In genomic region chr14:102932484-102933248, GRCh38 we compare ENCODE assay signal across 30 cellular contexts. TPM values are rescaled to one million over a fixed set of nuclear protein-coding genes. Genes with fewer than 3 reads are reported as not detected.
"Had no signal": no experiment of that assay in that cellular context is flagged by ENCODE, and none has a peak within 500 bp of the region (broad histone marks: within the 10 kb centered on the region; RNA-seq: fewer than 3 reads in every experiment).

No MANE protein-coding gene starts in this region.

- H3K27ac ChIP-seq: epithelial cell of prostate, esophagus squamous epithelium, hepatocyte, left ventricle myocardium inferior, parathyroid adenoma, psoas muscle, thoracic aorta, uterus, VCaP had no signal

- FAIRE-seq: bronchial epithelial cell, frontal cortex, TTC549 had no signal

- H3K27ac Mint-ChIP-seq: activated naive CD8-positive, alpha-beta T cell; dendritic cell treated with granulocyte-macrophage colony-stimulating factor and Interleukin-4, amounts not matched to agents 40 ng/mL and 50 ng/mL, for 4 days; nephron progenitor cell; stimulated activated naive CD8-positive, alpha-beta T cell treated with anti-CD3 and anti-CD28 coated beads, Interleukin-15, Interleukin-2, amounts not matched to agents 100 ng/mL and 50 ng/mL, for 24 hours; T-helper 1 cell treated with Interleukin-12 subunit alpha and Interleukin-12 subunit beta and Interleukin-4 antibody, amounts not matched to agents 30 μg/mL and 1 μg/mL, for 36 hours had no signal

- H3K9me3 Mint-ChIP-seq: central memory CD8-positive, alpha-beta T cell; dendritic cell treated with granulocyte-macrophage colony-stimulating factor and Interleukin-4, amounts not matched to agents 40 ng/mL and 50 ng/mL, for 4 days; naive B cell; nephron progenitor cell; stimulated activated naive CD8-positive, alpha-beta T cell treated with anti-CD3 and anti-CD28 coated beads, Interleukin-15, Interleukin-2, amounts not matched to agents 100 ng/mL and 50 ng/mL, for 24 hours; T-helper 1 cell treated with Interleukin-12 subunit alpha and Interleukin-12 subunit beta and Interleukin-4 antibody, amounts not matched to agents 30 μg/mL and 1 μg/mL, for 36 hours had no signal

- DNase-seq: activated CD4-positive, alpha-beta T cell treated with anti-CD3 and anti-CD28 coated beads for 4 hours; activated CD4-positive, alpha-beta T cell treated with anti-CD3 and anti-CD28 coated beads, Interleukin-2, amount 50 U/mL, for 4 hours; activated effector memory CD4-positive, alpha-beta T cell treated with Interleukin-2 at 50 U/mL for 16 hours; activated naive CD4-positive, alpha-beta T cell treated with Interleukin-2 at 50 U/mL for 16 hours; activated T-cell treated with anti-CD3 and anti-CD28 coated beads for 4 hours; anterior cingulate cortex; esophagus squamous epithelium; islet precursor cell; left ventricle myocardium inferior; naive B cell; nephron progenitor cell; stimulated activated CD4-positive, alpha-beta T cell treated with anti-CD3 and anti-CD28 coated beads, Interleukin-12 subunit alpha, Interleukin-12 subunit beta, amount 100 ng/mL, for 4 hours; stimulated activated CD4-positive, alpha-beta T cell treated with anti-CD3 and anti-CD28 coated beads, Interleukin-4, amount 100 ng/mL, for 1 hour; T-helper 9 cell; trophoblast cell; uterus had no signal

- H3K36me3 Mint-ChIP-seq: activated naive CD8-positive, alpha-beta T cell had no signal

- ATAC-seq: psoas muscle had no signal

- H3K4me3 ChIP-seq: esophagus squamous epithelium, hepatocyte, left ventricle myocardium inferior, psoas muscle, thoracic aorta, uterus had no signal

- H3K9me3 ChIP-seq: esophagus squamous epithelium, left ventricle myocardium inferior, psoas muscle, thoracic aorta, uterus had no signal

- H3K4me1 Mint-ChIP-seq: central memory CD8-positive, alpha-beta T cell; nephron progenitor cell had no signal

- H3K4me3 Mint-ChIP-seq: activated naive CD8-positive, alpha-beta T cell; central memory CD8-positive, alpha-beta T cell; dendritic cell treated with granulocyte-macrophage colony-stimulating factor and Interleukin-4, amounts not matched to agents 40 ng/mL and 50 ng/mL, for 4 days; nephron progenitor cell; stimulated activated naive CD8-positive, alpha-beta T cell treated with anti-CD3 and anti-CD28 coated beads, Interleukin-15, Interleukin-2, amounts not matched to agents 100 ng/mL and 50 ng/mL, for 24 hours; T-helper 1 cell treated with Interleukin-12 subunit alpha and Interleukin-12 subunit beta and Interleukin-4 antibody, amounts not matched to agents 30 μg/mL and 1 μg/mL, for 36 hours had no signal

- H3K27me3 Mint-ChIP-seq: activated naive CD8-positive, alpha-beta T cell; stimulated activated naive CD8-positive, alpha-beta T cell treated with anti-CD3 and anti-CD28 coated beads, Interleukin-15, Interleukin-2, amounts not matched to agents 100 ng/mL and 50 ng/mL, for 24 hours had no signal

- H2AFZ ChIP-seq: hepatocyte, parathyroid adenoma had no signal

- H3K4me2 ChIP-seq: hepatocyte had no signal

- H3K36me3 ChIP-seq: uterus had no signal

- H3K9ac ChIP-seq: parathyroid adenoma had no signal

- H3K79me2 ChIP-seq: hepatocyte, parathyroid adenoma had no signal

RNA-seq across cellular contexts. Expression of gene AMN, which starts 10.2 kb away (rescaled TPM):
- total RNA-seq: left ventricle myocardium inferior, psoas muscle had no signal
